8 cellular contexts compared by ENCODE assay signal in the genomic region with DNA sequence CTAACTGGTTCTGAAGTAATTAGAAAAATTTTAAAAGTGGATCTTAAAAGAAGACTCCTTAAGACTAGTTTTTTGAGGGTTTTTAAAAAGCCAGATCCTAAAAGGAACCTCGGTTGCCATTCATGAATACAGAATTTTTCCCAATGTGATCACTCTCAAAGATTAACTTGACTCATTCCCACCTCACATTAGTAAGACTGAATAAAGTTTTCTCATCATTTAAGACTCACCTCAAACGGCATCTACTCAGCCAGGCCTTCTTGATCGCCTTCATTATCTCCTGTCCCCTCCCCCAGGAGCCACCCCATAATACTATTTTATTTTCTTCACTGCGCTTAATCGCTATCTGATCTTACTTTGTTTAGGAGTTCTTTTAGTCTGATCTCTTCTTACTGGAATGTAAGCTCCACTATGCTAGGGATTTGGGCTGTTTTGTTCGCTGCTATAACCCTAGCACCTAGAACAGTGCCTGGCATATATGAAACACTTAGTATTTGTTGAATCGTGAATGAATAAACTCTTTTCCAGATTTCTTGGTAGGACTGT. TPM values are rescaled to one million over a fixed set of nuclear protein-coding genes. Genes with fewer than 3 reads are reported as not detected.
DNase-seq lines count a peak whose midpoint lies in the region; ATAC-seq and TF ChIP-seq lines count a peak whose summit lies in the region.

No MANE protein-coding gene starts in this region.

- H3K9me3 Mint-ChIP-seq in activated naive CD4-positive, alpha-beta T cell treated with anti-CD3 and anti-CD28 coated beads for 36 hours: peaks cover 17% of the 10 kb centered on the region
- H3K9me3 Mint-ChIP-seq in brain: peaks cover 2 to 12% (median 5%) of the 10 kb centered on the region in 5 experiments

- TF ChIP-seq CTCF in brain (conservative IDR thresholded peaks at IDR 0.05) (no peak), transverse colon (IDR thresholded peaks at IDR 0.05) (no peak)

- H3K23ac ChIP-seq in mesenchymal stem cell (ENCODE audit: low read length in 2 of 2): no peak overlapping the region

- H2AK5ac ChIP-seq in mesenchymal stem cell (ENCODE audit: low read length, severe bottlenecking): no peak overlapping the region

- peaks cover 9% of the 10 kb centered on the region for H3K79me1 ChIP-seq in mesenchymal stem cell (replicated peaks; ENCODE audit: low read length, poor library complexity, severe bottlenecking)

- no peak overlapping the region for H2BK15ac ChIP-seq in mesenchymal stem cell (ENCODE audit: low read depth, poor library complexity, severe bottlenecking)

- intact Hi-C loops in activated naive CD4-positive, alpha-beta T cell treated with anti-CD3 and anti-CD28 coated beads for 36 hours (cut with micrococcal nuclease): loop anchor here (1.0 to 5.0 kb wide), 8 partner anchors 37 to 1302 kb away; a partner anchor contains a TSS
- intact Hi-C loops in transverse colon (cut with DNase I; ENCODE audit: low total_unique reads): no loop called here

- TF ChIP-seq EP300 in transverse colon (IDR thresholded peaks at IDR 0.05; ENCODE audit: low read depth): no peak

- no peaks in the 10 kb centered on the region for H3K27me3 Mint-ChIP-seq in activated naive CD4-positive, alpha-beta T cell treated with anti-CD3 and anti-CD28 coated beads for 36 hours (ENCODE audit: low read depth)
- H3K27me3 Mint-ChIP-seq in brain: peaks cover 35% of the 10 kb centered on the region

- no peak overlapping the region for H2BK120ac ChIP-seq in mesenchymal stem cell (ENCODE audit: low read depth, low read length)

- WGBS in mesenchymal stem cell: 75% methylated on average over 7 of the region's 7 CpGs
- WGBS in transverse colon (ENCODE audit: low coverage in 1 of 2), 2 donors: 78 to 80% methylated on average over 7 of the region's 7 CpGs

- no peak overlapping the region for H2AFZ ChIP-seq in mesenchymal stem cell (ENCODE audit: low read depth, low read length)

- H2BK5ac ChIP-seq in mesenchymal stem cell (ENCODE audit: low read depth, low read length, poor library complexity, severe bottlenecking): no peak overlapping the region

- H3K27ac Mint-ChIP-seq in activated naive CD4-positive, alpha-beta T cell treated with anti-CD3 and anti-CD28 coated beads for 36 hours: peak overlapping the region; percentile 87
- H3K27ac Mint-ChIP-seq in brain: peak overlapping the region in 4 of 5 experiments; percentile 20 to 95 (median 80)

- H3K14ac ChIP-seq in mesenchymal stem cell (ENCODE audit: low read length in 2 of 2): no peak overlapping the region

- H3K36me3 ChIP-seq in mesenchymal stem cell (ENCODE audit: control insufficient read depth in 1 of 2, insufficient read depth in 2 of 2, low read depth in 1 of 2, low read length in 2 of 2) (no peaks in the 10 kb centered on the region), transverse colon (no peaks in the 10 kb centered on the region)

- H3K4me3 Mint-ChIP-seq in activated naive CD4-positive, alpha-beta T cell treated with anti-CD3 and anti-CD28 coated beads for 36 hours: peak overlapping the region; percentile 80
- H3K4me3 Mint-ChIP-seq in brain: peak overlapping the region; percentile 85 to 90 (median 86)

- no peak overlapping the region for H3K4ac ChIP-seq in mesenchymal stem cell (ENCODE audit: low read depth in 1 of 2, low read length in 2 of 2)

- ATAC-seq in HG03469 (IDR thresholded peaks at IDR 0.05; ENCODE audit: unreplicated experiment) (no peak), GM18858 (IDR thresholded peaks at IDR 0.05; ENCODE audit: unreplicated experiment) (no peak)

- no peak overlapping the region for H4K8ac ChIP-seq in mesenchymal stem cell (ENCODE audit: low read length)

- H3K27ac ChIP-seq in mesenchymal stem cell (ENCODE audit: low read length, poor library complexity, severe bottlenecking) (no peak overlapping the region), transverse colon (peak overlapping the region; percentile 94 to 98 (median 97))

- CTCF ChIA-PET in activated naive CD4-positive, alpha-beta T cell treated with anti-CD3 and anti-CD28 coated beads for 36 hours (lab: Charles Lee): interaction anchor here (0.5 kb wide), 1 partner anchor 86 kb away, joined by 7 read pairs; no protein-coding TSS in a partner anchor

- no peak for TF ChIP-seq POLR2A in transverse colon (IDR thresholded peaks at IDR 0.05)

- no peak overlapping the region for H4K91ac ChIP-seq in mesenchymal stem cell (ENCODE audit: low read length)

- no peak overlapping the region for H3K18ac ChIP-seq in mesenchymal stem cell (ENCODE audit: low read depth in 1 of 2, low read length in 2 of 2)

- H3K36me3 Mint-ChIP-seq in activated naive CD4-positive, alpha-beta T cell treated with anti-CD3 and anti-CD28 coated beads for 36 hours (ENCODE audit: low read depth): peaks cover 10% of the 10 kb centered on the region
- H3K36me3 Mint-ChIP-seq in brain: peaks cover under 1% of the 10 kb centered on the region

- H3K4me3 ChIP-seq in mesenchymal stem cell (ENCODE audit: insufficient read depth in 1 of 2, low read depth in 1 of 2, low read length in 2 of 2) (peak overlapping the region in 1 of 2 experiments; percentile 83), transverse colon (peak overlapping the region in 2 of 4 donors; percentile 93 to 97)

- H3K9me3 ChIP-seq in mesenchymal stem cell (ENCODE audit: control insufficient read depth, low read length) (no peaks in the 10 kb centered on the region), transverse colon (no peaks in the 10 kb centered on the region)

- H2BK12ac ChIP-seq in mesenchymal stem cell (ENCODE audit: low read length in 2 of 2): no peak overlapping the region

- peak overlapping the region; percentile 95 for H3K9ac ChIP-seq in mesenchymal stem cell (ENCODE audit: low read length)

- H3K4me1 ChIP-seq in mesenchymal stem cell (ENCODE audit: control insufficient read depth, insufficient read depth, low read depth, low read length) (peaks cover 7% of the 10 kb centered on the region), transverse colon (peaks cover 4 to 29% (median 11%) of the 10 kb centered on the region in 4 donors)

- no peak overlapping the region for H3K4me2 ChIP-seq in mesenchymal stem cell (ENCODE audit: low read length, poor library complexity, severe bottlenecking)

- DNase-seq in activated naive CD4-positive, alpha-beta T cell treated with anti-CD3 and anti-CD28 coated beads for 36 hours: no peak
- DNase-seq in activated naive CD4-positive, alpha-beta T cell treated with Interleukin-2 at 50 U/mL for 16 hours: no peak
- DNase-seq in mesenchymal stem cell (peak; percentile 22), transverse colon (no peak), DMS153 (lab: John Stamatoyannopoulos, UW) (no peak)

- in situ Hi-C loops in transverse colon (cut with MboI; ENCODE audit: low pct_ligation_motif_present in 1 of 4, low pct_unique_long_range_greater_than_20kb in 1 of 4, low sequenced_read_pairs in 3 of 4): loop anchor here in 1 of 4 donors (10.0 kb wide), 1 partner anchor 50 kb away; no protein-coding TSS in a partner anchor

- peaks cover 32% of the 10 kb centered on the region for H3K4me1 Mint-ChIP-seq in activated naive CD4-positive, alpha-beta T cell treated with anti-CD3 and anti-CD28 coated beads for 36 hours (ENCODE audit: low read depth)
- peaks cover 25% of the 10 kb centered on the region for H3K4me1 Mint-ChIP-seq in brain

- H3K27me3 ChIP-seq in mesenchymal stem cell (ENCODE audit: control insufficient read depth in 1 of 2, insufficient read depth in 1 of 2, low read length in 2 of 2) (no peaks in the 10 kb centered on the region), transverse colon (no peaks in the 10 kb centered on the region)

RNA-seq across cellular contexts. Expression of a gene that starts 55.9 kb away (rescaled TPM):
- total RNA-seq in activated naive CD4-positive, alpha-beta T cell treated with anti-CD3 and anti-CD28 coated beads for 36 hours: 10 to 100 TPM; 34.2 to 36.4 TPM
- 41.8 TPM for polyA plus RNA-seq in brain (ENCODE audit: insufficient read depth, low read depth, low replicate concordance)
- polyA plus RNA-seq in mesenchymal stem cell (2013, experiment 1 of 2): 33.6 TPM
- polyA plus RNA-seq in mesenchymal stem cell (2013, experiment 2 of 2): 33.7 TPM
- total RNA-seq in transverse colon: 10 to 100 TPM; 26.3 to 94.1 (median 57.0) TPM
